13 cellular contexts compared by ENCODE assay signal in genomic region chr13:27151798-27152599, GRCh38. TPM values are rescaled to one million over a fixed set of nuclear protein-coding genes. Genes with fewer than 3 reads are reported as not detected.
DNase-seq lines count a peak whose midpoint lies in the region; ATAC-seq lines count a peak whose summit lies in the region.
"Had no signal": no experiment of that assay in that cellular context is flagged by ENCODE, and none has a peak within 500 bp of the region (broad histone marks: within the 10 kb centered on the region; RNA-seq: fewer than 3 reads in every experiment).

No MANE protein-coding gene starts in this region.

- H3K4me3 Mint-ChIP-seq in activated CD4-positive, alpha-beta T cell treated with anti-CD3 and anti-CD28 coated beads, Interleukin-2, amount 10 ng/mL, durations not matched to agents 24 days and 14 days: peak overlapping the region; percentile 50

- peak overlapping the region; percentile 79 for H3K27ac Mint-ChIP-seq in activated CD4-positive, alpha-beta T cell treated with anti-CD3 and anti-CD28 coated beads, Interleukin-2, amount 10 ng/mL, durations not matched to agents 24 days and 14 days

- intact Hi-C loops in activated CD4-positive, alpha-beta T cell treated with anti-CD3 and anti-CD28 coated beads, Interleukin-2, amount 10 ng/mL, durations not matched to agents 24 days and 14 days (cut with micrococcal nuclease): loop anchor here (1.0 kb wide), 1 partner anchor 21 kb away; no protein-coding TSS in a partner anchor

- H3K9me3 Mint-ChIP-seq in activated CD4-positive, alpha-beta T cell treated with anti-CD3 and anti-CD28 coated beads, Interleukin-2, amount 10 ng/mL, durations not matched to agents 24 days and 14 days: peaks cover 5% of the 10 kb centered on the region

- in situ Hi-C loops in KBM-7 (cut with MboI; ENCODE audit: low pct_unique_long_range_greater_than_20kb, low sequenced_read_pairs): no loop called here

- peaks cover 26% of the 10 kb centered on the region for H3K36me3 Mint-ChIP-seq in activated CD4-positive, alpha-beta T cell treated with anti-CD3 and anti-CD28 coated beads, Interleukin-2, amount 10 ng/mL, durations not matched to agents 24 days and 14 days (ENCODE audit: low read depth)

- peak; percentile 37 for ATAC-seq in HG03045 (IDR thresholded peaks at IDR 0.05; ENCODE audit: unreplicated experiment)
- ATAC-seq: psoas muscle had no signal

- DNase-seq in activated CD4-positive, alpha-beta T cell treated with anti-CD3 and anti-CD28 coated beads, Interleukin-2, amount 10 ng/mL, durations not matched to agents 24 days and 14 days: no peak
- no peak for DNase-seq in activated CD4-positive, alpha-beta T cell treated with anti-CD3 and anti-CD28 coated beads, Interleukin-2, amount 50 U/mL, for 48 hours
- DNase-seq in astrocyte of the hippocampus (ENCODE audit: low read depth, low spot score) (peak; percentile 49), renal cortical epithelial cell (ENCODE audit: low read depth) (peak; percentile 21), KBM-7 (no peak), retina (no peak), AG08396 (ENCODE audit: low spot score) (no peak)
- DNase-seq: activated CD8-positive, alpha-beta memory T cell treated with anti-CD3 and anti-CD28 coated beads for 24 hours; DMS153; midbrain; NCI-H1694; psoas muscle had no signal

- peaks cover 41% of the 10 kb centered on the region for H3K4me1 Mint-ChIP-seq in activated CD4-positive, alpha-beta T cell treated with anti-CD3 and anti-CD28 coated beads, Interleukin-2, amount 10 ng/mL, durations not matched to agents 24 days and 14 days

- H3K27me3 Mint-ChIP-seq in activated CD4-positive, alpha-beta T cell treated with anti-CD3 and anti-CD28 coated beads, Interleukin-2, amount 10 ng/mL, durations not matched to agents 24 days and 14 days: no peaks in the 10 kb centered on the region

RNA-seq across cellular contexts. Expression of gene USP12, which starts 19.6 kb away (rescaled TPM):
- total RNA-seq in activated CD4-positive, alpha-beta T cell treated with anti-CD3 and anti-CD28 coated beads, Interleukin-2, amount 10 ng/mL, durations not matched to agents 24 days and 14 days: 40.6 and 47.0 TPM in 2 replicates
- 41.7 and 56.8 TPM in 2 replicates for total RNA-seq in renal cortical epithelial cell

Comparison
In these comparisons a context has a peak if more than half of its experiments do, and no peak if none do; other contexts are left out.
1. DNase-seq: peak in astrocyte of the hippocampus (single experiment) and renal cortical epithelial cell (single experiment); none in activated CD4-positive, alpha-beta T cell treated with anti-CD3 and anti-CD28 coated beads, Interleukin-2, amount 10 ng/mL, durations not matched to agents 24 days and 14 days (single experiment), activated CD4-positive, alpha-beta T cell treated with anti-CD3 and anti-CD28 coated beads, Interleukin-2, amount 50 U/mL, for 48 hours (0 of 2), KBM-7 (single experiment), retina (single experiment) and AG08396 (single experiment).